In genomic region chr4:177051473-177052060, GRCh38 we compare ENCODE assay signal across 8 cellular contexts.
DNase-seq lines count a peak whose midpoint lies in the region; ATAC-seq, FAIRE-seq and TF ChIP-seq lines count a peak whose summit lies in the region.

No MANE protein-coding gene starts in this region.

- no peak overlapping the region for H3K4me3 ChIP-seq in foreskin fibroblast (ENCODE audit: low read depth in 1 of 2, low read length in 2 of 2)

- peak; percentile 23 for TF ChIP-seq CTCF in foreskin fibroblast (IDR thresholded peaks at IDR 0.05; ENCODE audit: low read depth, low read length)

- DNase-seq in NCI-H2227 (lab: John Stamatoyannopoulos, UW; ENCODE audit: unreplicated experiment) (peak; percentile 19), NCI-H2227 treated with DMSO at 0.1 percent for 48 hours (lab: John Stamatoyannopoulos, UW) (no peak), RPMI8226 (peak; percentile 40), foreskin fibroblast (peak in 1 of 2 donors; percentile 35), urothelium cell line (ENCODE audit: low spot score) (peak; percentile 38)
- no peak for DNase-seq in activated effector memory CD4-positive, alpha-beta T cell treated with anti-CD3 and anti-CD28 coated beads, Interleukin-2, amount 50 U/mL, for 16 hours

- ATAC-seq in GM19395 (IDR thresholded peaks at IDR 0.05; ENCODE audit: unreplicated experiment) = peak; percentile 89
- ATAC-seq in HG03280 (IDR thresholded peaks at IDR 0.05; ENCODE audit: unreplicated experiment) = peak; percentile 84

- no peak for FAIRE-seq in urothelium cell line (lab: Jason Lieb, UNC)

Comparison
In these comparisons a context has a peak if more than half of its experiments do, and no peak if none do; other contexts are left out.
1. DNase-seq: peak in NCI-H2227 (single experiment), RPMI8226 (single experiment) and urothelium cell line (single experiment); none in NCI-H2227 treated with DMSO at 0.1 percent for 48 hours (single experiment) and activated effector memory CD4-positive, alpha-beta T cell treated with anti-CD3 and anti-CD28 coated beads, Interleukin-2, amount 50 U/mL, for 16 hours (single experiment).